In the genomic region with DNA sequence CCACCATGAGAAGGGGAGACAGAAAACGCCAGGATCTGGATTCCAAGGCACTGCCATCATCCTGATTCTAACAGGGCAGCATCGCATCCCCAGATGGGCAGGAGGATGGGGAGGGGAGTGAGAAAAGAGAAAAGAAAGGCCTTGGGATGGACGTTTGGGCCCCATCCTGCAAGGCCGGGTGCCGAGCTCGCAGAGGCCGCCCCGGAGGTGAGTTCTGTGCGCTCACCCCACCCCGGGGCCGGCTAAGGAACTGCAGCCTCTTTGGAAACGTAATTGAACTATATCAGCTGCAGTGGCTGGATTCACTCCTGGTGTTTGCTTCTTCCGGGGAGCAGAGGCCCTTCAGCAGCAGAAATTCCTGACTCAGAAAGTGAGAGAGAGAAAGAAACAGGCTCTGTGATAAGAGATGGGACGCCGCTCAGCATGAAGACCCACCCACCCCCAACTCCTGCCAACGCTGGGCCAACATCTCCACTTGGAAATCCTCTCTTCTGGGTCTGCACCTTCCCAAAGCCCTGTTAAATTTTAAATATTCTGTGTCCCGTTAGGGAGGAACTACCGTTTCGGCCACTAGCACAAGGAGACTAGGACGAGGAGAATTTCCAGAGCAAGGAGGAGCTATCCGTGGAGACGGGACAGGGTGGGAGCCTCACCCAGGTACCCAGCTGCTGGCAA, we compare ENCODE assay signal across 8 cellular contexts. TPM values are rescaled to one million over a fixed set of nuclear protein-coding genes. Genes with fewer than 3 reads are reported as not detected.
A peak's percentile ranks its signal among the peaks of the same experiment; 100 is the strongest.
DNase-seq lines count a peak whose midpoint lies in the region; ATAC-seq and TF ChIP-seq lines count a peak whose summit lies in the region.

No MANE protein-coding gene starts in this region.

- H3K27ac Mint-ChIP-seq in activated naive CD4-positive, alpha-beta T cell treated with anti-CD3 and anti-CD28 coated beads, Interleukin-2, amount 50 U/mL, for 72 hours = no peak overlapping the region

- DNase-seq in ELF-1 (ENCODE audit: low read depth, low spot score) (peak; percentile 87), SJCRH30 (peak; percentile 51 to 70), cardiac septum (ENCODE audit: low spot score) (peak; percentile 85), putamen (ENCODE audit: low spot score) (peak; percentile 55)
- DNase-seq in activated naive CD4-positive, alpha-beta T cell treated with anti-CD3 and anti-CD28 coated beads, Interleukin-2, amount 50 U/mL, for 72 hours (ENCODE audit: low spot score in 2 of 2) = peak in 1 of 2 donors; percentile 72

- ATAC-seq in GM21717 (IDR thresholded peaks at IDR 0.05; ENCODE audit: unreplicated experiment) (peak; percentile 78), HG03045 (IDR thresholded peaks at IDR 0.05; ENCODE audit: unreplicated experiment) (no peak)
- ATAC-seq in activated naive CD4-positive, alpha-beta T cell treated with anti-CD3 and anti-CD28 coated beads, Interleukin-2, amount 50 U/mL, for 72 hours = peak; percentile 74 to 92

- peaks cover 0 to 8% of the 10 kb centered on the region in 2 donors for H3K9me3 Mint-ChIP-seq in activated naive CD4-positive, alpha-beta T cell treated with anti-CD3 and anti-CD28 coated beads, Interleukin-2, amount 50 U/mL, for 72 hours

- H3K27ac ChIP-seq in SJCRH30 = no peak overlapping the region

- intact Hi-C loops in cardiac septum (cut with DNase I) = loop anchor here (2.0 to 10.0 kb wide), 3 partner anchors 172 to 599 kb away; no protein-coding TSS in a partner anchor

- H3K36me3 Mint-ChIP-seq in activated naive CD4-positive, alpha-beta T cell treated with anti-CD3 and anti-CD28 coated beads, Interleukin-2, amount 50 U/mL, for 72 hours = no peaks in the 10 kb centered on the region

- peaks cover 27% of the 10 kb centered on the region for H3K27me3 ChIP-seq in SJCRH30

- no peak overlapping the region for H3K4me3 ChIP-seq in SJCRH30

- TF ChIP-seq RAD21 in Ishikawa (IDR thresholded peaks at IDR 0.05; ENCODE audit: low read depth) = peak; percentile 90

- H3K36me3 ChIP-seq in SJCRH30 = no peaks in the 10 kb centered on the region

- no peaks in the 10 kb centered on the region for H3K4me1 ChIP-seq in SJCRH30

- H3K9me3 ChIP-seq in SJCRH30 (replicated peaks) = no peaks in the 10 kb centered on the region

- TF ChIP-seq EP300 in Ishikawa (IDR thresholded peaks at IDR 0.05; ENCODE audit: borderline replicate concordance) = no peak

TF ChIP-seq in Ishikawa, 13 proteins besides CTCF, POLR2A, EP300 and RAD21:
- TF ChIP-seq YY1 (IDR thresholded peaks at IDR 0.05; ENCODE audit: low read depth) = no peak
- no peak for TF ChIP-seq FOXM1 (IDR thresholded peaks at IDR 0.05; ENCODE audit: borderline replicate concordance, low read depth)
- no peak for TF ChIP-seq TEAD4 (IDR thresholded peaks at IDR 0.05)
- no peak for TF ChIP-seq TCF12 (IDR thresholded peaks at IDR 0.05; ENCODE audit: low read depth)
- no peak for TF ChIP-seq TAF1 (IDR thresholded peaks at IDR 0.05; ENCODE audit: low read depth)
- TF ChIP-seq CEBPB (IDR thresholded peaks at IDR 0.05) = no peak
- no peak for TF ChIP-seq REST (IDR thresholded peaks at IDR 0.05; ENCODE audit: low read depth)
- no peak for TF ChIP-seq ZBTB7A (IDR thresholded peaks at IDR 0.05; ENCODE audit: low read depth)
TF ChIP-seq in Ishikawa: peak in this region for 0.

RNA-seq across cellular contexts. Expression of gene SSTR2, which starts 8.5 kb away (rescaled TPM):
- 0.05 and 0.08 TPM in 2 replicates for total RNA-seq in SJCRH30 (2014; rRNA removed; shearing (Covaris generic))
- total RNA-seq in activated naive CD4-positive, alpha-beta T cell treated with anti-CD3 and anti-CD28 coated beads, Interleukin-2, amount 50 U/mL, for 72 hours = under 1 TPM; 0.12 to 0.87 TPM
- 0.59 TPM for total RNA-seq in cardiac septum

RNA-seq across cellular contexts. Expression of gene COG1, which starts 36.6 kb away (rescaled TPM):
- 24.6 and 35.3 TPM in 2 replicates for total RNA-seq in SJCRH30 (2014; rRNA removed; shearing (Covaris generic))
- 10 to 100 TPM; 26.8 to 40.5 TPM for total RNA-seq in activated naive CD4-positive, alpha-beta T cell treated with anti-CD3 and anti-CD28 coated beads, Interleukin-2, amount 50 U/mL, for 72 hours
- 48.5 TPM for total RNA-seq in cardiac septum
